ENCODE assay signal across 14 cellular contexts in genomic region chr1:8670371-8670818, GRCh38.
DNase-seq lines count a peak whose midpoint lies in the region; ATAC-seq and TF ChIP-seq lines count a peak whose summit lies in the region.
"Had no signal": no experiment of that assay in that cellular context is flagged by ENCODE, and none has a peak within 500 bp of the region (broad histone marks: within the 10 kb centered on the region; RNA-seq: fewer than 3 reads in every experiment).

No MANE protein-coding gene starts in this region.

- H4K20me1 ChIP-seq in OCI-LY3 (ENCODE audit: insufficient read depth, low read length) (peaks cover 35% of the 10 kb centered on the region), fibroblast of lung (ENCODE audit: control insufficient read depth, extremely low read depth, insufficient read depth, low read length) (no peaks in the 10 kb centered on the region)

- peak overlapping the region; percentile 27 for H3K27ac Mint-ChIP-seq in nephron progenitor cell
- H3K27ac Mint-ChIP-seq: type B pancreatic cell had no signal

- H3K9me3 ChIP-seq in OCI-LY3 (ENCODE audit: insufficient read depth, low read length) (no peaks in the 10 kb centered on the region), fibroblast of lung (ENCODE audit: control insufficient read depth, insufficient read depth, low read depth, low read length) (no peaks in the 10 kb centered on the region)
- H3K9me3 ChIP-seq: prostate gland had no signal

- H2AFZ ChIP-seq in OCI-LY3 (ENCODE audit: low read depth, low read length) (no peak overlapping the region), fibroblast of lung (ENCODE audit: low read length) (no peak overlapping the region)

- TF ChIP-seq CTCF in OCI-LY3 (IDR thresholded peaks at IDR 0.05; ENCODE audit: low read depth, low read length) = no peak
- no peak for TF ChIP-seq CTCF in fibroblast of lung (conservative IDR thresholded peaks at IDR 0.05 in 1 of 2, IDR thresholded peaks at IDR 0.05 in 1 of 2; ENCODE audit: low read depth in 1 of 2, low read length in 2 of 2)
- no peak for TF ChIP-seq CTCF in nephron progenitor cell (IDR thresholded peaks at IDR 0.05)

- peak overlapping the region; percentile 2 for H3K4me3 Mint-ChIP-seq in nephron progenitor cell
- H3K4me3 Mint-ChIP-seq: type B pancreatic cell had no signal

- in situ Hi-C loops in Caki2 (cut with HindIII; ENCODE audit: low pct_unique_long_range_greater_than_20kb, low sequenced_read_pairs) = no loop called here

- no peaks in the 10 kb centered on the region for H3K27me3 ChIP-seq in OCI-LY3 (ENCODE audit: low read depth, low read length)
- H3K27me3 ChIP-seq in fibroblast of lung (ENCODE audit: control insufficient read depth, insufficient read depth, low read length) = no peaks in the 10 kb centered on the region
- H3K27me3 ChIP-seq: brain microvascular endothelial cell had no signal

- H3K27ac ChIP-seq in OCI-LY3 (ENCODE audit: low read length) (no peak overlapping the region), fibroblast of lung (ENCODE audit: insufficient read depth, low read length) (no peak overlapping the region)
- H3K27ac ChIP-seq: brain microvascular endothelial cell, prostate gland had no signal

- peaks cover 58% of the 10 kb centered on the region for H3K4me1 Mint-ChIP-seq in nephron progenitor cell

- H3K4me1 ChIP-seq in OCI-LY3 (ENCODE audit: low read length) (peaks cover 58% of the 10 kb centered on the region), fibroblast of lung (ENCODE audit: control insufficient read depth, extremely low read depth, insufficient read depth, low read length) (peaks cover 28% of the 10 kb centered on the region)

- H3K4me3 ChIP-seq in OCI-LY3 (ENCODE audit: low read length) (no peak overlapping the region), fibroblast of lung (replicated peaks in 1 of 4; ENCODE audit: control extremely low read depth in 1 of 4, insufficient read depth in 1 of 4, low read depth in 3 of 4, low read length in 4 of 4) (no peak overlapping the region)
- H3K4me3 ChIP-seq: prostate gland had no signal

- ATAC-seq in HG03378 (IDR thresholded peaks at IDR 0.05; ENCODE audit: unreplicated experiment) (no peak), GM21737 (IDR thresholded peaks at IDR 0.05; ENCODE audit: unreplicated experiment) (no peak)

- no peaks in the 10 kb centered on the region for H3K9me3 Mint-ChIP-seq in nephron progenitor cell
- H3K9me3 Mint-ChIP-seq: type B pancreatic cell had no signal

- H3K36me3 Mint-ChIP-seq in nephron progenitor cell (ENCODE audit: low read depth) = no peaks in the 10 kb centered on the region
- H3K36me3 Mint-ChIP-seq: type B pancreatic cell had no signal

- DNase-seq in Caki2 (ENCODE audit: low read depth) (peak; percentile 69), fibroblast of lung (ENCODE audit: low read depth in 2 of 2) (peak in 1 of 2 donors; percentile 67), nephron progenitor cell (no peak)
- no peak for DNase-seq in stimulated activated CD4-positive, alpha-beta T cell treated with anti-CD3 and anti-CD28 coated beads, Interleukin-1b, Interleukin-23, amount 100 ng/mL, for 48 hours
- no peak for DNase-seq in stimulated activated naive CD4-positive, alpha-beta T cell (lab: John Stamatoyannopoulos, UW)
- DNase-seq: brain microvascular endothelial cell; COR-L47; NCI-H146; NK-92 treated with Interleukin-12 subunit alpha and Interleukin-12 subunit beta, amount 100 ng/mL, for 24 hours had no signal

- H3K4me2 ChIP-seq in OCI-LY3 (ENCODE audit: low read length) = peak overlapping the region; percentile 34
- H3K4me2 ChIP-seq in fibroblast of lung (ENCODE audit: extremely low read depth, insufficient read depth, low read length) = peak overlapping the region; percentile 37

- H3K79me2 ChIP-seq in OCI-LY3 (ENCODE audit: low read length) (peaks cover 65% of the 10 kb centered on the region), fibroblast of lung (ENCODE audit: control insufficient read depth, insufficient read depth, low read length) (peaks cover 20% of the 10 kb centered on the region)

- H3K36me3 ChIP-seq in OCI-LY3 (replicated peaks; ENCODE audit: low read depth, low read length) (no peaks in the 10 kb centered on the region), fibroblast of lung (ENCODE audit: control insufficient read depth, insufficient read depth, low read length) (no peaks in the 10 kb centered on the region)
- H3K36me3 ChIP-seq: brain microvascular endothelial cell, prostate gland had no signal

- H3K27me3 Mint-ChIP-seq in nephron progenitor cell (ENCODE audit: low read depth, poor library complexity) = no peaks in the 10 kb centered on the region
- H3K27me3 Mint-ChIP-seq: type B pancreatic cell had no signal

- no peak overlapping the region for H3K9ac ChIP-seq in OCI-LY3 (ENCODE audit: low read length)
- no peak overlapping the region for H3K9ac ChIP-seq in fibroblast of lung (ENCODE audit: insufficient read depth, low read length)
